In genomic region chr20:11180186-11180585, GRCh38 we compare ENCODE assay signal across 1 cellular context.
TF ChIP-seq lines count a peak whose summit lies in the region.

No MANE protein-coding gene starts in this region.

TF ChIP-seq in A549, 52 proteins besides CTCF, POLR2A, EP300 and RAD21 (continued from another document):
- TF ChIP-seq TFCP2L1 (CRISPR knock-in tag; IDR thresholded peaks at IDR 0.05) (no peak), ZFP36 (IDR thresholded peaks at IDR 0.05; ENCODE audit: borderline replicate concordance, partially characterized antibody) (no peak), CHD4 (IDR thresholded peaks at IDR 0.05; ENCODE audit: borderline replicate concordance) (no peak), FOSB (CRISPR knock-in tag; IDR thresholded peaks at IDR 0.05) (no peak), HOXB5 (CRISPR knock-in tag; IDR thresholded peaks at IDR 0.05) (no peak), SMC3 (IDR thresholded peaks at IDR 0.05) (no peak), FOSL2 (IDR thresholded peaks at IDR 0.05) (no peak), FOSL2 (CRISPR knock-in tag; IDR thresholded peaks at IDR 0.05) (no peak), RFX5 (IDR thresholded peaks at IDR 0.05) (no peak)
TF ChIP-seq in A549: peak in this region for 0.
